ENCODE assay signal across 35 cellular contexts in genomic region chr17:51559778-51560177, GRCh38.
A peak's percentile ranks its signal among the peaks of the same experiment; 100 is the strongest.
DNase-seq lines count a peak whose midpoint lies in the region; ATAC-seq, FAIRE-seq and TF ChIP-seq lines count a peak whose summit lies in the region.
"Had no signal": no experiment of that assay in that cellular context is flagged by ENCODE, and none has a peak within 500 bp of the region (broad histone marks: within the 10 kb centered on the region; RNA-seq: fewer than 3 reads in every experiment).

No MANE protein-coding gene starts in this region.

- H3K9ac ChIP-seq in HepG2 (ENCODE audit: insufficient read depth, low read depth, low read length): no peak overlapping the region
- no peak overlapping the region for H3K9ac ChIP-seq in liver (ENCODE audit: low read depth in 1 of 2, low read length in 2 of 2)
- H3K9ac ChIP-seq: BLaER1; BLaER1 treated with 17β-estradiol and CSF1 and Interleukin-3, amounts not matched to agents 10 nM and 100 nM had no signal

- H3K4me1 ChIP-seq in HepG2 (ENCODE audit: insufficient read depth, low read length): peaks cover 7% of the 10 kb centered on the region; the same call in 1 of the 2 replicates
- peaks cover 4 to 30% (median 27%) of the 10 kb centered on the region in 4 donors for H3K4me1 ChIP-seq in liver (ENCODE audit: control insufficient read depth in 4 of 4, insufficient read depth in 4 of 4, low read length in 3 of 4)
- peaks cover 0 to 28% (median 11%) of the 10 kb centered on the region in 4 donors for H3K4me1 ChIP-seq in right lobe of liver
- H3K4me1 ChIP-seq: A549; BE2C; BLaER1; BLaER1 treated with 17β-estradiol and CSF1 and Interleukin-3, amounts not matched to agents 10 nM and 100 nM; Caco-2 had no signal

- intact Hi-C loops in HepG2 (cut with micrococcal nuclease; ENCODE audit: unreplicated experiment): no loop called here
- intact Hi-C loops in right lobe of liver (cut with DNase I): no loop called here

- POLR2A ChIA-PET in HepG2 (lab: Yijun Ruan, JAX): no interaction called here

- H3K27me3 ChIP-seq in HepG2 (ENCODE audit: control insufficient read depth in 1 of 2, insufficient read depth in 2 of 2, low read length in 2 of 2) (no peaks in the 10 kb centered on the region), liver (ENCODE audit: control insufficient read depth in 4 of 4, insufficient read depth in 4 of 4, low read length in 3 of 4) (no peaks in the 10 kb centered on the region), right lobe of liver (no peaks in the 10 kb centered on the region)
- H3K27me3 ChIP-seq: BLaER1; BLaER1 treated with 17β-estradiol and CSF1 and Interleukin-3, amounts not matched to agents 10 nM and 100 nM had no signal

- BruUV-seq in HepG2 (replicated peaks; lab: Mats Ljungman, UMichigan): no TSS peak

- TF ChIP-seq CTCF in HepG2 (CRISPR knock-in tag; IDR thresholded peaks at IDR 0.05) (no peak), liver (IDR thresholded peaks at IDR 0.05; ENCODE audit: low read depth, low read length, missing input control) (no peak), right lobe of liver (IDR thresholded peaks at IDR 0.05) (no peak)

- no peak for TF ChIP-seq EP300 in HepG2 (IDR thresholded peaks at IDR 0.05; ENCODE audit: low read depth in 2 of 2, low read length in 2 of 2)
- TF ChIP-seq EP300 in HepG2 (CRISPR knock-in tag; IDR thresholded peaks at IDR 0.05; ENCODE audit: borderline replicate concordance): no peak

- peak; percentile 93 for DNase-seq in left lobe of liver (ENCODE audit: low spot score)
- no peak for DNase-seq in HepG2 (ENCODE audit: low spot score)
- DNase-seq in right lobe of liver: peak; percentile 80 to 94 (median 89)
- DNase-seq in NCI-H128 (lab: John Stamatoyannopoulos, UW; ENCODE audit: unreplicated experiment): no peak
- DNase-seq in NCI-H187 treated with DMSO at 0.1 percent for 48 hours (lab: John Stamatoyannopoulos, UW): no peak
- no peak for DNase-seq in GM12892 (ENCODE audit: insufficient read length)
- DNase-seq: 8988T; ACHN; AML-193; BE2C; C1 segment of cervical spinal cord; Caco-2; Calu3; CD4-positive, alpha-beta memory T cell; CD4-positive, alpha-beta T cell; CD4-positive, CD25-positive, alpha-beta regulatory T cell; CD8-positive, alpha-beta memory T cell; CD8-positive, alpha-beta T cell; COR-L47; DMS 273 treated with DMSO at 0.1 percent for 48 hours; DMS153; DMS53; DMS79; DMS79 treated with DMSO at 0.1 percent for 48 hours; DND-41; EL had no signal

- FAIRE-seq in HepG2 (lab: Jason Lieb, UNC): no peak
- no peak for FAIRE-seq in GM12892 (lab: Jason Lieb, UNC)
- FAIRE-seq: A204.1, A549, D721Med had no signal

- CTCF ChIA-PET in HepG2 (lab: Yijun Ruan, JAX; ENCODE audit: low intra/inter-chr PET ratio, low total read pairs): no interaction called here

- 2% methylated on average over 3 of the region's 3 CpGs for WGBS in HepG2 (ENCODE audit: low lambda C conversion rate)
- 23% methylated on average over 3 of the region's 3 CpGs for WGBS in liver
- 17% methylated on average over 3 of the region's 3 CpGs for WGBS in right lobe of liver (ENCODE audit: insufficient coverage, low coverage, low lambda C conversion rate, missing lambda C conversion rate)

- H4K20me1 ChIP-seq in HepG2 (ENCODE audit: insufficient read depth, low read length): no peaks in the 10 kb centered on the region
- H4K20me1 ChIP-seq: BLaER1; BLaER1 treated with 17β-estradiol and CSF1 and Interleukin-3, amounts not matched to agents 10 nM and 100 nM had no signal

- no peak overlapping the region for H3K4me2 ChIP-seq in HepG2 (ENCODE audit: low read depth, low read length)
- H3K4me2 ChIP-seq: A549; BLaER1; BLaER1 treated with 17β-estradiol and CSF1 and Interleukin-3, amounts not matched to agents 10 nM and 100 nM had no signal

- H3K79me2 ChIP-seq in HepG2 (ENCODE audit: insufficient read depth, low read length): no peaks in the 10 kb centered on the region

- in situ Hi-C loops in HepG2 (cut with HindIII; ENCODE audit: extremely low pct_ligation_motif_present, low pct_unique_long_range_greater_than_20kb): loop anchor here (10.0 kb wide), 1 partner anchor 65 kb away; no protein-coding TSS in a partner anchor

- H3K9me3 ChIP-seq in HepG2 (ENCODE audit: low read length): no peaks in the 10 kb centered on the region
- H3K9me3 ChIP-seq in liver (ENCODE audit: control insufficient read depth in 4 of 4, low read length in 3 of 4): no peaks in the 10 kb centered on the region
- H3K9me3 ChIP-seq in right lobe of liver: no peaks in the 10 kb centered on the region
- H3K9me3 ChIP-seq: A549; BE2C; BLaER1; BLaER1 treated with 17β-estradiol and CSF1 and Interleukin-3, amounts not matched to agents 10 nM and 100 nM; Caco-2 had no signal

- TF ChIP-seq RAD21 in HepG2 (CRISPR knock-in tag; IDR thresholded peaks at IDR 0.05) (no peak), liver (IDR thresholded peaks at IDR 0.05) (peak; percentile 53 to 63)

- H3K27ac ChIP-seq in HepG2 (ENCODE audit: extremely low read length, insufficient read depth, low read length): no peak overlapping the region
- peak overlapping the region; percentile 42 to 64 for H3K27ac ChIP-seq in liver (ENCODE audit: low read depth in 1 of 2, low read length in 2 of 2)
- peak overlapping the region in 2 of 3 donors; percentile 53 to 68 for H3K27ac ChIP-seq in right lobe of liver
- H3K27ac ChIP-seq: 22Rv1; A549; BLaER1; BLaER1 treated with 17β-estradiol and CSF1 and Interleukin-3, amounts not matched to agents 10 nM and 100 nM; C4-2B had no signal

- no peaks in the 10 kb centered on the region for H3K36me3 ChIP-seq in HepG2 (replicated peaks in 1 of 2; ENCODE audit: control insufficient read depth in 1 of 2, insufficient read depth in 2 of 2, low read length in 2 of 2)
- no peaks in the 10 kb centered on the region for H3K36me3 ChIP-seq in liver (ENCODE audit: control insufficient read depth in 4 of 4, insufficient read depth in 3 of 4, low read depth in 1 of 4, low read length in 3 of 4)
- no peaks in the 10 kb centered on the region for H3K36me3 ChIP-seq in right lobe of liver
- H3K36me3 ChIP-seq: BE2C; BLaER1; BLaER1 treated with 17β-estradiol and CSF1 and Interleukin-3, amounts not matched to agents 10 nM and 100 nM had no signal

- TF ChIP-seq POLR2A in HepG2 (IDR thresholded peaks at IDR 0.05; ENCODE audit: insufficient read depth in 1 of 2, low read depth in 2 of 2, low read length in 2 of 2) (no peak), right lobe of liver (IDR thresholded peaks at IDR 0.05) (no peak), GM12892 (IDR thresholded peaks at IDR 0.05; ENCODE audit: low read depth, low read length) (no peak)

- H2AFZ ChIP-seq in HepG2 (ENCODE audit: low read length): no peak overlapping the region

- H3K4me3 ChIP-seq in HepG2 (replicated peaks in 1 of 3; ENCODE audit: insufficient read depth in 1 of 3, low read depth in 2 of 3, low read length in 3 of 3) (no peak overlapping the region), liver (ENCODE audit: low read depth in 1 of 3, low read length in 3 of 3) (no peak overlapping the region), right lobe of liver (no peak overlapping the region)
- H3K4me3 ChIP-seq: A549; BLaER1; BLaER1 treated with 17β-estradiol and CSF1 and Interleukin-3, amounts not matched to agents 10 nM and 100 nM had no signal

- peak; percentile 93 for ATAC-seq in left lobe of liver
- peak; percentile 45; the same call in 2 of the 3 replicates for ATAC-seq in HepG2
- peak; percentile 91 to 98 (median 95) for ATAC-seq in right lobe of liver
- ATAC-seq in HG02642 (IDR thresholded peaks at IDR 0.05; ENCODE audit: poor library complexity, unreplicated experiment): no peak
- ATAC-seq: A549; CD8-positive, alpha-beta T cell had no signal

TF ChIP-seq in HepG2, 621 proteins besides CTCF, POLR2A, EP300 and RAD21:
- TF ChIP-seq ZNF766 (CRISPR knock-in tag; IDR thresholded peaks at IDR 0.05; ENCODE audit: borderline replicate concordance) (no peak), HNF4A (CRISPR knock-in tag; IDR thresholded peaks at IDR 0.05) (peak; percentile 57; the same call in 1 of the 2 replicates)
- TF ChIP-seq, protein P1, sequence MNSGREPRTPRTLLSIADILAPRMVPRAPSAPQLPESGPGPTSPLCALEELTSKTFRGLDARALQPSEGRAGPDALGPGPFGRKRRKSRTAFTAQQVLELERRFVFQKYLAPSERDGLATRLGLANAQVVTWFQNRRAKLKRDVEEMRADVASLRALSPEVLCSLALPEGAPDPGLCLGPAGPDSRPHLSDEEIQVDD (CRISPR knock-in tag; IDR thresholded peaks at IDR 0.05; ENCODE audit: borderline replicate concordance): no peak
TF ChIP-seq in HepG2: peak in this region for 1.

TF ChIP-seq in liver, 16 proteins besides CTCF, POLR2A, EP300 and RAD21 (continues in another document):
- peak; percentile 96 for TF ChIP-seq NR2F2 (IDR thresholded peaks at IDR 0.05)
- peak; percentile 100 for TF ChIP-seq HNF4G (IDR thresholded peaks at IDR 0.05)
- peak; percentile 98 for TF ChIP-seq RXRA (IDR thresholded peaks at IDR 0.05)
- TF ChIP-seq FOXA1 (IDR thresholded peaks at IDR 0.05): no peak
- TF ChIP-seq, protein P2, sequence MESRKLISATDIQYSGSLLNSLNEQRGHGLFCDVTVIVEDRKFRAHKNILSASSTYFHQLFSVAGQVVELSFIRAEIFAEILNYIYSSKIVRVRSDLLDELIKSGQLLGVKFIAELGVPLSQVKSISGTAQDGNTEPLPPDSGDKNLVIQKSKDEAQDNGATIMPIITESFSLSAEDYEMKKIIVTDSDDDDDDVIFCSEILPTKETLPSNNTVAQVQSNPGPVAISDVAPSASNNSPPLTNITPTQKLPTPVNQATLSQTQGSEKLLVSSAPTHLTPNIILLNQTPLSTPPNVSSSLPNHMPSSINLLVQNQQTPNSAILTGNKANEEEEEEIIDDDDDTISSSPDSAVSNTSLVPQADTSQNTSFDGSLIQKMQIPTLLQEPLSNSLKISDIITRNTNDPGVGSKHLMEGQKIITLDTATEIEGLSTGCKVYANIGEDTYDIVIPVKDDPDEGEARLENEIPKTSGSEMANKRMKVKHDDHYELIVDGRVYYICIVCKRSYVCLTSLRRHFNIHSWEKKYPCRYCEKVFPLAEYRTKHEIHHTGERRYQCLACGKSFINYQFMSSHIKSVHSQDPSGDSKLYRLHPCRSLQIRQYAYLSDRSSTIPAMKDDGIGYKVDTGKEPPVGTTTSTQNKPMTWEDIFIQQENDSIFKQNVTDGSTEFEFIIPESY (IDR thresholded peaks at IDR 0.05): peak; percentile 84
- peak in 1 of 2 donors; percentile 64 for TF ChIP-seq EGR1 (IDR thresholded peaks at IDR 0.05; ENCODE audit: low read depth in 2 of 2)
- peak in 1 of 2 donors; percentile 35 for TF ChIP-seq GABPA (IDR thresholded peaks at IDR 0.05 in 1 of 2, conservative IDR thresholded peaks at IDR 0.05 in 1 of 2)
- TF ChIP-seq HNF4A (conservative IDR thresholded peaks at IDR 0.05): peak; percentile 100
- TF ChIP-seq JUND (IDR thresholded peaks at IDR 0.05): peak; percentile 84 to 92

Comparison
In these comparisons a context has a peak if more than half of its experiments do, and no peak if none do; other contexts are left out.
1. DNase-seq: peak in left lobe of liver (single experiment) and right lobe of liver (3 of 3); none in HepG2 (single experiment), NCI-H128 (single experiment), NCI-H187 treated with DMSO at 0.1 percent for 48 hours (single experiment) and GM12892 (single experiment).